25 cellular contexts compared by ENCODE assay signal in genomic region chr21:29340228-29340627, GRCh38. TPM values are rescaled to one million over a fixed set of nuclear protein-coding genes. Genes with fewer than 3 reads are reported as not detected.
DNase-seq lines count a peak whose midpoint lies in the region; ATAC-seq, FAIRE-seq and TF ChIP-seq lines count a peak whose summit lies in the region.
"Had no signal": no experiment of that assay in that cellular context is flagged by ENCODE, and none has a peak within 500 bp of the region (broad histone marks: within the 10 kb centered on the region; RNA-seq: fewer than 3 reads in every experiment).

No MANE protein-coding gene starts in this region.

- no peak overlapping the region for H3K4me3 Mint-ChIP-seq in effector memory CD8-positive, alpha-beta T cell
- H3K4me3 Mint-ChIP-seq in osteocyte (ENCODE audit: unreplicated experiment) = no peak overlapping the region
- H3K4me3 Mint-ChIP-seq: activated naive CD8-positive, alpha-beta T cell treated with anti-CD3 and anti-CD28 coated beads, Interleukin-2, amount 10 ng/mL, durations not matched to agents 7 days and 5 days; activated T-cell treated with anti-CD3 and anti-CD28 coated beads, Interleukin-2, amount 50 U/mL, for 24 hours had no signal

- peak; percentile 11 for FAIRE-seq in G401.6 (lab: Jason Lieb, UNC)
- FAIRE-seq: D721Med, H54, HTR-8/SVneo had no signal

- H3K36me3 Mint-ChIP-seq in effector memory CD8-positive, alpha-beta T cell (ENCODE audit: insufficient read depth) = peaks cover 3% of the 10 kb centered on the region
- H3K36me3 Mint-ChIP-seq in osteocyte (ENCODE audit: unreplicated experiment) = peaks cover 23% of the 10 kb centered on the region

- DNase-seq in OCI-M1 (lab: John Stamatoyannopoulos, UW) (peak; percentile 25), osteocyte (ENCODE audit: extremely low spot score, unreplicated experiment) (no peak), COLO829 (ENCODE audit: low spot score) (no peak), Right ventricle myocardium superior (no peak), UCSD-AML1 (lab: John Stamatoyannopoulos, UW; ENCODE audit: unreplicated experiment) (no peak), iPS-NIHi11 (ENCODE audit: low spot score) (no peak)
- no peak for DNase-seq in effector memory CD8-positive, alpha-beta T cell
- DNase-seq: activated CD4-positive, alpha-beta T cell treated with anti-CD3 and anti-CD28 coated beads for 48 hours; activated gamma-delta T cell; activated naive CD8-positive, alpha-beta T cell treated with anti-CD3 and anti-CD28 coated beads, Interleukin-2, amount 10 ng/mL, durations not matched to agents 7 days and 5 days; activated T-cell treated with anti-CD3 and anti-CD28 coated beads, Interleukin-2, amount 50 U/mL, for 24 hours; body of pancreas; hypothalamus; NCI-H1436; NCI-H345; small intestine; stimulated activated CD4-positive, alpha-beta T cell treated with anti-CD3 and anti-CD28 coated beads, Interleukin-1b, Interleukin-23, amount 100 ng/mL, for 48 hours; stimulated activated CD8-positive, alpha-beta memory T cell treated with anti-CD3 and anti-CD28 coated beads, Interleukin-4, amount 100 ng/mL, for 48 hours; stomach; T-helper 2 cell; tibial artery had no signal

- intact Hi-C loops in Right ventricle myocardium superior (cut with DNase I) = no loop called here

- ATAC-seq in effector memory CD8-positive, alpha-beta T cell (replicated peaks) = no peak
- no peak for ATAC-seq in Right ventricle myocardium superior (ENCODE audit: poor library complexity)
- ATAC-seq: body of pancreas had no signal

- H3K9me3 Mint-ChIP-seq in effector memory CD8-positive, alpha-beta T cell = no peaks in the 10 kb centered on the region
- no peaks in the 10 kb centered on the region for H3K9me3 Mint-ChIP-seq in osteocyte (ENCODE audit: unreplicated experiment)
- H3K9me3 Mint-ChIP-seq: activated naive CD8-positive, alpha-beta T cell treated with anti-CD3 and anti-CD28 coated beads, Interleukin-2, amount 10 ng/mL, durations not matched to agents 7 days and 5 days; activated T-cell treated with anti-CD3 and anti-CD28 coated beads, Interleukin-2, amount 50 U/mL, for 24 hours had no signal

- no peaks in the 10 kb centered on the region for H3K27me3 Mint-ChIP-seq in effector memory CD8-positive, alpha-beta T cell
- no peaks in the 10 kb centered on the region for H3K27me3 Mint-ChIP-seq in osteocyte (ENCODE audit: unreplicated experiment)
- H3K27me3 Mint-ChIP-seq: activated naive CD8-positive, alpha-beta T cell treated with anti-CD3 and anti-CD28 coated beads, Interleukin-2, amount 10 ng/mL, durations not matched to agents 7 days and 5 days; activated T-cell treated with anti-CD3 and anti-CD28 coated beads, Interleukin-2, amount 50 U/mL, for 24 hours had no signal

- no peak for TF ChIP-seq CTCF in osteocyte (IDR thresholded peaks at IDR 0.05)

- peak overlapping the region; percentile 56 to 60 for H3K27ac Mint-ChIP-seq in effector memory CD8-positive, alpha-beta T cell
- peak overlapping the region; percentile 42 for H3K27ac Mint-ChIP-seq in osteocyte (ENCODE audit: unreplicated experiment)
- H3K27ac Mint-ChIP-seq: activated naive CD8-positive, alpha-beta T cell treated with anti-CD3 and anti-CD28 coated beads, Interleukin-2, amount 10 ng/mL, durations not matched to agents 7 days and 5 days; activated T-cell treated with anti-CD3 and anti-CD28 coated beads, Interleukin-2, amount 50 U/mL, for 24 hours had no signal

- peaks cover 4 to 26% of the 10 kb centered on the region in 2 donors for H3K4me1 Mint-ChIP-seq in effector memory CD8-positive, alpha-beta T cell (ENCODE audit: low read depth in 2 of 2)
- H3K4me1 Mint-ChIP-seq in osteocyte (ENCODE audit: unreplicated experiment) = peaks cover 62% of the 10 kb centered on the region

RNA-seq across cellular contexts. Expression of gene BACH1, which starts 41.5 kb away (rescaled TPM):
- total RNA-seq in osteocyte = 93.8 and 95.0 TPM in 2 replicates
- 34.2 TPM for total RNA-seq in Right ventricle myocardium superior
